Comparison of ENCODE assay signal across 8 cellular contexts in the genomic region with DNA sequence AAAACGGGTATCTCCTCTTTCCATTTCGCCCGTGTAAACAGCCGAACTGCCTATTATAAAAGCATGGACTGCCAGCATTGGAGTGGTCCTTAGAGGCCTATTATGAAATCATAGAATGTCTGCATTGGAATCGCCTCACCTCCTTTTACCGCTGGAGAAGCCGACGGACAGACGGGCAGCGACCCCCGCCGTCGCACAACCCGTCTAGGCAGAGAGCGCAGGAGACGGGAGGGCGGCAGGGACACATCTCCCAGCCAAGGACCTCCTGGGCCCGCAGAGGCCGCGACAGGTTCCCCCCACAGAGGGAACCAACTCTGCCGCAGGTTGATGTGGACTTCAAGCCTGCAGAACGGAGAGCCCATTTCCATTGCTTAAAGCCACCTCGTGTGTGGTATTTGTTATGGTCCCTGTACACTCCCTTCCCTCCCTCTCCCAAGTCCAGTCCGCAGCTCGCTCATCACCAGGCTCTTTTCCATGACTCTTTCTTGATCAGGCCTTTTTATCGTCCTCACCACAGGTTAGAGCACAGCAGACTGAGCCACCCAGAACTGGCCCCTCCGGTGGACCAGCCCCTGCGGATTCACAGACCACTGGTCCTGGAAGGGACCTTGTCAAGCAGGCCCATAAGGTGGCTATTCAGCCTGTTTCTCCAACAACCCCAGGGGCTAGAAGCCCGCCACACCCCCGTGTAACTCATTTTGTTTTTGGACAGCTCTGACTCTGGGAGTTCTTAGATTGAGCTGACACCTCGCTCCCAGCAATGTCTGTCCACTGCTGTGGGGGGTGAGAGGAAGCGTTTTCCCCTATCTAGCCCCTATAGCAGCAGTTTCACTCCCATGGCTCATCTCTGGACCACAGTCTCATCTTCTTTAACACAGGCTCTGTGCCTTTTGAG. TPM values are rescaled to one million over a fixed set of nuclear protein-coding genes. Genes with fewer than 3 reads are reported as not detected.
DNase-seq lines count a peak whose midpoint lies in the region; ATAC-seq and TF ChIP-seq lines count a peak whose summit lies in the region.

No MANE protein-coding gene starts in this region.

- no peaks in the 10 kb centered on the region for H3K9me3 Mint-ChIP-seq in mesothelial cell of epicardium

- 33 to 35% methylated on average over 32 of the region's 32 CpGs for WGBS in aorta, 2 donors

- no peaks in the 10 kb centered on the region for H3K9me3 ChIP-seq in aorta (ENCODE audit: control insufficient read depth, low read length)

- no peaks in the 10 kb centered on the region for H3K36me3 Mint-ChIP-seq in mesothelial cell of epicardium

- peak overlapping the region; percentile 78 for H3K27ac Mint-ChIP-seq in mesothelial cell of epicardium

- DNase-seq in NCI-H2029 treated with DMSO at 0.1 percent for 48 hours (lab: John Stamatoyannopoulos, UW) (peak; percentile 86), NCI-H2029 (lab: John Stamatoyannopoulos, UW) (no peak), NCI-H2227 (lab: John Stamatoyannopoulos, UW; ENCODE audit: unreplicated experiment) (peak; percentile 77), coronary artery (ENCODE audit: low spot score) (no peak), mesothelial cell of epicardium (ENCODE audit: low spot score in 2 of 2, unreplicated experiment in 2 of 2) (peak in 1 of 2 experiments; percentile 56), aorta (peak in 1 of 2 donors; percentile 54), LoVo (ENCODE audit: low spot score) (no peak), T1000 (lab: John Stamatoyannopoulos, UW) (no peak)

- peak overlapping the region; percentile 95 for H3K4me3 ChIP-seq in coronary artery
- H3K4me3 ChIP-seq in aorta (ENCODE audit: low read length in 2 of 2), result peak overlapping the region; percentile 20 to 94

- intact Hi-C loops in aorta (cut with DNase I), result loop anchor here in 1 of 2 donors (5.0 kb wide), 1 partner anchor 102 kb away; a partner anchor contains a TSS

- peak overlapping the region; percentile 86 for H3K4me3 Mint-ChIP-seq in mesothelial cell of epicardium

- H3K27me3 Mint-ChIP-seq in mesothelial cell of epicardium (ENCODE audit: low read depth), result no peaks in the 10 kb centered on the region

- peak overlapping the region; percentile 89 to 96 for H3K27ac ChIP-seq in coronary artery
- H3K27ac ChIP-seq in aorta (ENCODE audit: low read depth in 1 of 2, low read length in 2 of 2), result peak overlapping the region in 1 of 2 donors; percentile 23

- peak; percentile 6 for ATAC-seq in aorta (ENCODE audit: low FRiP score)

- no peaks in the 10 kb centered on the region for H3K27me3 ChIP-seq in aorta (ENCODE audit: control insufficient read depth in 1 of 2, insufficient read depth in 2 of 2, low read length in 1 of 2)

- no peaks in the 10 kb centered on the region for H3K36me3 ChIP-seq in aorta (ENCODE audit: control insufficient read depth in 1 of 2, insufficient read depth in 2 of 2, low read length in 1 of 2)

- peaks cover 66% of the 10 kb centered on the region for H3K4me1 Mint-ChIP-seq in mesothelial cell of epicardium

- H3K4me1 ChIP-seq in aorta (ENCODE audit: control insufficient read depth in 1 of 2, insufficient read depth in 2 of 2, low read length in 2 of 2), result peaks cover 0 to 10% of the 10 kb centered on the region in 2 donors

- TF ChIP-seq CTCF in coronary artery (IDR thresholded peaks at IDR 0.05) (no peak), mesothelial cell of epicardium (IDR thresholded peaks at IDR 0.05; ENCODE audit: unreplicated experiment) (no peak)

RNA-seq across cellular contexts. Expression of a gene that starts 0.8 kb away (rescaled TPM):
- total RNA-seq in mesothelial cell of epicardium (27.4 to 31.3 TPM (median 30.2 TPM) in 3 replicates), aorta (10 to 100 TPM; 53.0 to 55.4 TPM)
- polyA plus RNA-seq in aorta, result 10 to 100 TPM; 31.3 to 50.0 TPM

RNA-seq across cellular contexts. Expression of a gene that starts 39.9 kb away (rescaled TPM):
- total RNA-seq in mesothelial cell of epicardium (0.63 to 1.2 TPM (median 0.86 TPM) in 3 replicates), aorta (100 to 1,000 TPM; 301 to 596 TPM)
- 10 to 100 TPM in 1 of 2 donors, 1 to 10 TPM in 1; 6.4 to 17.3 TPM for polyA plus RNA-seq in aorta

Comparison
In these comparisons a context has a peak if more than half of its experiments do, and no peak if none do; other contexts are left out.
1. DNase-seq: peak in NCI-H2029 treated with DMSO at 0.1 percent for 48 hours (single experiment) and NCI-H2227 (single experiment); none in NCI-H2029 (single experiment), coronary artery (single experiment), LoVo (single experiment) and T1000 (single experiment).
2. RNA of a gene that starts 39.9 kb away (total RNA-seq): 301 to 596 TPM in aorta; 0.63 to 1.2 TPM in mesothelial cell of epicardium; every median in the first group is over 100 times any median in the second.